ENCODE assay signal across 8 cellular contexts in the genomic region with DNA sequence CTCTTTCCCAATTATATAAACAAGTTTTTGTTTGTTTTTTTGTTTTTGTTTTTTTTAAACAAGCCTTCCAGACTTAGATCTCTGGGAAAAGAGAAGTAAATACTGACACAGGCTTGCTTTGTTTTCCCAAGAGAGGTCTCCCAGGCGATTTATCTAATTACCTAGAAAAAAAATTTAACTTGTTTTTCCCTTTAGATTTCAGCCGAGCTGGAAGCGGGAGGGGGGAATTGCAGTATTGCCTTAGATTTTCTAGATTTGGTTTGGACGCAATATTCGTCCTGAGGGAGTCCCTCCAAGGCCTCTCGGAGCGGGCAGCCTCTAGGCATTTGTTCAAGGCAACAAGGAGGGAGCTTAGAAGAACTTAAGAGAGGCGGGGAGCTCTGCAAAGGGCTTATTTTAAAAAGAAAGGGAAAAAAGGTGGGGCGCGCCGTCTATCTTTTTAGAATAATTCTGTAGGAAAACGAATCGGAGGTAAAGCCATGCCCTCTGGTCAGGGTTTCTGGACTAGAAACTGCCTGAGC. TPM values are rescaled to one million over a fixed set of nuclear protein-coding genes. Genes with fewer than 3 reads are reported as not detected.
DNase-seq lines count a peak whose midpoint lies in the region; TF ChIP-seq lines count a peak whose summit lies in the region.

No MANE protein-coding gene starts in this region.

- no peaks in the 10 kb centered on the region for H3K9me3 Mint-ChIP-seq in mesothelial cell of epicardium

- peak; percentile 80 for DNase-seq in NCI-H2227 (lab: John Stamatoyannopoulos, UW; ENCODE audit: unreplicated experiment)
- no peak for DNase-seq in NCI-H2227 treated with DMSO at 0.1 percent for 48 hours (lab: John Stamatoyannopoulos, UW)
- peak; percentile 71 for DNase-seq in KG1 (lab: John Stamatoyannopoulos, UW)
- peak in 3 of 61 donors; percentile 52 to 72 (median 72) for DNase-seq in caudate nucleus (lab: John Stamatoyannopoulos, UW)
- no peak for DNase-seq in mesothelial cell of epicardium (ENCODE audit: low spot score in 2 of 2, unreplicated experiment in 2 of 2)
- no peak for DNase-seq in mesenteric fat pad (ENCODE audit: low spot score)
- DNase-seq in NOMO-1 treated with dmso at 0.1 percent for 144 hours (lab: John Stamatoyannopoulos, UW; ENCODE audit: unreplicated experiment): no peak
- no peak for DNase-seq in activated CD8-positive, alpha-beta memory T cell treated with anti-CD3 and anti-CD28 coated beads, Interleukin-2, amount 50 U/mL, for 48 hours

- peak overlapping the region; percentile 97 for H3K27ac Mint-ChIP-seq in mesothelial cell of epicardium

- H3K27ac ChIP-seq in caudate nucleus (ENCODE audit: low read depth, low read length): peak overlapping the region; percentile 97

- H3K27me3 Mint-ChIP-seq in mesothelial cell of epicardium (ENCODE audit: low read depth): no peaks in the 10 kb centered on the region

- H3K36me3 Mint-ChIP-seq in mesothelial cell of epicardium: no peaks in the 10 kb centered on the region

- peaks cover 35% of the 10 kb centered on the region for H3K4me1 Mint-ChIP-seq in mesothelial cell of epicardium

- peak overlapping the region; percentile 82 for H3K4me3 Mint-ChIP-seq in mesothelial cell of epicardium

- TF ChIP-seq CTCF in mesothelial cell of epicardium (IDR thresholded peaks at IDR 0.05; ENCODE audit: unreplicated experiment): no peak

RNA-seq across cellular contexts. Expression of gene TMEM94, which starts 0.5 kb away (rescaled TPM):
- total RNA-seq in mesothelial cell of epicardium (126 to 130 TPM (median 126 TPM) in 3 replicates), mesenteric fat pad (61.0 TPM)

RNA-seq across cellular contexts. Expression of gene GRB2, which starts 50.5 kb away (rescaled TPM):
- total RNA-seq in mesothelial cell of epicardium: 61.8 to 67.8 TPM (median 66.3 TPM) in 3 replicates
- total RNA-seq in mesenteric fat pad: 154 TPM

RNA-seq across cellular contexts. Expression of gene CASKIN2, which starts 59.4 kb away (rescaled TPM):
- 37.4 to 39.2 TPM (median 37.4 TPM) in 3 replicates for total RNA-seq in mesothelial cell of epicardium
- 72.8 TPM for total RNA-seq in mesenteric fat pad

Comparison
In these comparisons a context has a peak if more than half of its experiments do, and no peak if none do; other contexts are left out.
1. DNase-seq: peak in NCI-H2227 (single experiment) and KG1 (single experiment); none in NCI-H2227 treated with DMSO at 0.1 percent for 48 hours (single experiment), mesothelial cell of epicardium (0 of 2), mesenteric fat pad (single experiment), NOMO-1 treated with dmso at 0.1 percent for 144 hours (single experiment) and activated CD8-positive, alpha-beta memory T cell treated with anti-CD3 and anti-CD28 coated beads, Interleukin-2, amount 50 U/mL, for 48 hours (single experiment).